Comparison of ENCODE assay signal across 8 cellular contexts in the genomic region with DNA sequence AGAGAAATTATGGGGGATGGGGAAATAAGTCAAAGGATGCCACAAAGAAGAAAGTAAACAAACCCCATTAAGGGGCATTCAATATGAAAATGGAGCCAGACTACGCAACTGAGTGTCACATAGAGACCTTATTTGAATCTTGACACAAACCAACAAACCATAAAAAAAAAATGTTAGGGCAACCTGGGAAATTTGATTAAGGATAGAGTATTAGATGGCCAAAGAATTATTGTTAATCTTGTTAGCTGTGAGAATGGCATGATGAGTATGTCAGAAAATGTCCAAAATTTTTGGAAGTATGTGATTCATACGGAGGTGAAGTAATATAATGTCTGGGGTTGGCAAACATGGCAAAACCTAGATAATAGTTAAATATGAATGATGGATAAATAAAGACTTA.
"Had no signal": no experiment of that assay in that cellular context is flagged by ENCODE, and none has a peak within 500 bp of the region (broad histone marks: within the 10 kb centered on the region; RNA-seq: fewer than 3 reads in every experiment).

No MANE protein-coding gene starts in this region.

- H3K36me3 ChIP-seq: HAP-1 had no signal

- ATAC-seq: GM23338, HCT116 had no signal

- H3K4me3 ChIP-seq: GM23338, HAP-1 had no signal

- H3K4me2 ChIP-seq: GM23338 had no signal

- H2AFZ ChIP-seq: GM23338 had no signal

- H3K4me1 ChIP-seq: HAP-1 had no signal

- H3K9me3 ChIP-seq: HAP-1 had no signal

- DNase-seq: GOT3, H7, H9, HCEC 1CT, HFFc6 had no signal
